8 cellular contexts compared by ENCODE assay signal in the genomic region with DNA sequence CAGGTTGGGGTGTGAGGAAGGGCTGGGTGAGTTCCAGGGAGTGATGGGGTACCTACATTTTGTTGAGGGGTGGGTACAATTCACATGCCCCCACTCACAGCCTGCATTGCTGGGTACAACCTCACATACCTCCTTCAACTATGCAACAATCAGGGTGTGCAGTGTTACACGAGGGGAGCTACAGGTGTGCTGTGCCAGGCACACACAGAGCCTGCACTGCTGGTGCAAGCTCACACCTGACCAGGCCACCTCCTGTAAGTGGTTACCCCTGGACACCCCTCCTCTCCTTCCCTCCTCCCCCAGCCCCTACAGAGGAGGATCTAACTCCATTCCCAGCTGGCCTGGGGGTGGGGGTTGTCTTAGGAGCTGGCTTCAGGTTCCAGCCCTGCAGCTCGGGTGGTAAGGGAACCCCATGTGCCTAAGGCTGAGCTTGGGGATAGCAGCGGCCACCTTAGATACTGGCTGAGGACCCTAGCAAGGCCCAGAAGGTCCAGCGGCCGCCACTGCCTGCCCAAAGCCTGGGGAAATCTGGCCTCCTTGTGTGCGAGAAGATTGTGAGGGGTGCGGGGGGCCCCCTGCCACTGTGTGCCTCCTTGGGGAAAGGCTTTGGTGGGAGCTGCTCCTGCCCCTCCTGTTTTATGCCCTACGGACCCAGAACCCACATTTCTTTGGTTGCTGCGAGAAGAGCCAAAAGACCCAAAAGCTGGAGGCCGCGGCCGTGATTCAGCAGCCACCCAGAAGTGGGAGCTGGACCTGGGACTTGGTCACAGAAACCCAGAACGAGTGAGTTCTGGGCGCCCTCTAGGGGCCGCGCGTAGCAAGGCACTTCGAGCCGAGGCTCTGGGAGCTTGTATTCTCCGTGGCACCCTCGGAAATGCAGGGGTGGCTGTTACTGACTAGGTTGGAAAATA. TPM values are rescaled to one million over a fixed set of nuclear protein-coding genes. Genes with fewer than 3 reads are reported as not detected.
DNase-seq lines count a peak whose midpoint lies in the region; ATAC-seq lines count a peak whose summit lies in the region.

No MANE protein-coding gene starts in this region.

- intact Hi-C loops in cardiac septum (cut with DNase I), result loop anchor here (2.0 to 5.0 kb wide), 2 partner anchors 45 to 90 kb away; no protein-coding TSS in a partner anchor

- POLR2A ChIA-PET in T-cell (lab: Charles Lee), result interaction anchor here in 1 of 2 donors (0.5 to 0.8 kb wide), 4 partner anchors 15 to 401 kb away, joined by 3 to 4 read pairs (median 4); no protein-coding TSS in a partner anchor
- POLR2A ChIA-PET in activated naive CD8-positive, alpha-beta T cell treated with anti-CD3 and anti-CD28 coated beads, Interleukin-2, amount 10 ng/mL, durations not matched to agents 7 days and 5 days (lab: Charles Lee), result interaction anchor here (1.0 to 1.5 kb wide), 4 partner anchors 45 to 100 kb away, joined by 3 to 10 read pairs (median 4); no protein-coding TSS in a partner anchor

- CTCF ChIA-PET in T-cell (lab: Charles Lee), result interaction anchor here (0.5 to 4.0 kb wide), 38 partner anchors 10 to 254 kb away, joined by 3 to 93 read pairs (median 4); a partner anchor contains a TSS

- peaks cover 56 to 90% of the 10 kb centered on the region in 2 donors for H3K27me3 Mint-ChIP-seq in T-cell
- peaks cover 91% of the 10 kb centered on the region for H3K27me3 Mint-ChIP-seq in activated naive CD8-positive, alpha-beta T cell treated with anti-CD3 and anti-CD28 coated beads, Interleukin-2, amount 10 ng/mL, durations not matched to agents 7 days and 5 days

- no peak overlapping the region for H3K4me3 Mint-ChIP-seq in T-cell
- no peak overlapping the region for H3K4me3 Mint-ChIP-seq in activated naive CD8-positive, alpha-beta T cell treated with anti-CD3 and anti-CD28 coated beads, Interleukin-2, amount 10 ng/mL, durations not matched to agents 7 days and 5 days

- DNase-seq in C1 segment of cervical spinal cord (lab: John Stamatoyannopoulos, UW) (peak in 12 of 14 donors; percentile 3 to 82 (median 46)), NCI-H1092 treated with DMSO at 0.1 percent for 48 hours (lab: John Stamatoyannopoulos, UW) (peak; percentile 66), T-cell (peak; percentile 52 to 79 (median 70)), cardiac septum (ENCODE audit: low spot score) (peak; percentile 89), renal cortical epithelial cell (ENCODE audit: low read depth) (peak; percentile 58)
- peak; percentile 87 for DNase-seq in activated naive CD8-positive, alpha-beta T cell treated with anti-CD3 and anti-CD28 coated beads, Interleukin-2, amount 10 ng/mL, durations not matched to agents 7 days and 5 days

- no peaks in the 10 kb centered on the region for H3K9me3 Mint-ChIP-seq in T-cell
- no peaks in the 10 kb centered on the region for H3K9me3 Mint-ChIP-seq in activated naive CD8-positive, alpha-beta T cell treated with anti-CD3 and anti-CD28 coated beads, Interleukin-2, amount 10 ng/mL, durations not matched to agents 7 days and 5 days

- no peak overlapping the region for H3K27ac Mint-ChIP-seq in T-cell
- no peak overlapping the region for H3K27ac Mint-ChIP-seq in activated naive CD8-positive, alpha-beta T cell treated with anti-CD3 and anti-CD28 coated beads, Interleukin-2, amount 10 ng/mL, durations not matched to agents 7 days and 5 days

- H3K4me1 Mint-ChIP-seq in T-cell, result peaks cover 29 to 32% (median 31%) of the 10 kb centered on the region in 3 donors
- peaks cover 8% of the 10 kb centered on the region for H3K4me1 Mint-ChIP-seq in activated naive CD8-positive, alpha-beta T cell treated with anti-CD3 and anti-CD28 coated beads, Interleukin-2, amount 10 ng/mL, durations not matched to agents 7 days and 5 days

- H3K36me3 Mint-ChIP-seq in T-cell, result no peaks in the 10 kb centered on the region
- no peaks in the 10 kb centered on the region for H3K36me3 Mint-ChIP-seq in activated naive CD8-positive, alpha-beta T cell treated with anti-CD3 and anti-CD28 coated beads, Interleukin-2, amount 10 ng/mL, durations not matched to agents 7 days and 5 days

- ATAC-seq in GM21528 (IDR thresholded peaks at IDR 0.05; ENCODE audit: low FRiP score, unreplicated experiment) (peak; percentile 78), T-cell (replicated peaks in 1 of 4) (peak; percentile 81 to 90 (median 85)), HG02623 (IDR thresholded peaks at IDR 0.05; ENCODE audit: unreplicated experiment) (no peak)
- peak; percentile 85 for ATAC-seq in activated naive CD8-positive, alpha-beta T cell treated with anti-CD3 and anti-CD28 coated beads, Interleukin-2, amount 10 ng/mL, durations not matched to agents 7 days and 5 days (ENCODE audit: low read depth)

RNA-seq across cellular contexts. Expression of a gene that starts 10.8 kb away (rescaled TPM):
- total RNA-seq in T-cell (not detected), cardiac septum (not detected), renal cortical epithelial cell (not detected in 2 replicates)
- total RNA-seq in activated naive CD8-positive, alpha-beta T cell treated with anti-CD3 and anti-CD28 coated beads, Interleukin-2, amount 10 ng/mL, durations not matched to agents 7 days and 5 days, result not detected
